In the genomic region with DNA sequence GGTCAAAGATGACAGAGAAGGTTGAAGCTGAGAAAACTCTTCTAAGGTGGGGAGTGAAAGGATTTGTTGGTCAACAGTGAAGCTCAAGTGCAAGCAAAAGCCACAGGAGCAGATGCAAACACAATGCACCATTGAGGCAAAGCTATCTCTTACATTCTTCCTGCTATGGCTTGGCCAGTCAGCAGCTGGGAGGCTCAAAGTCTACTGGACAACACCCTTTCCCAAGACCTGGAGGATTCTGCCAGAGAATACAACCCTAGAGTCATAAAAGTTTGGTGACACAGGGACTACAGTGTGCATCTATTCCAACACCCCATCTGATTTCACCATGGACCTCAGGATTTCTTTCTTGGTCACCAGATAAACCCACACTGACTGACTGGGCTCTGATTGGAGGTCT, we compare ENCODE assay signal across 25 cellular contexts.
"Had no signal": no experiment of that assay in that cellular context is flagged by ENCODE, and none has a peak within 500 bp of the region (broad histone marks: within the 10 kb centered on the region; RNA-seq: fewer than 3 reads in every experiment).

No MANE protein-coding gene starts in this region.

- H3K27me3 ChIP-seq: brain microvascular endothelial cell, esophagus squamous epithelium had no signal

- H3K36me3 ChIP-seq: brain microvascular endothelial cell, esophagus squamous epithelium had no signal

- H3K27ac ChIP-seq: brain microvascular endothelial cell, esophagus squamous epithelium, VCaP had no signal

- H3K4me3 ChIP-seq: esophagus squamous epithelium had no signal

- H3K9me3 ChIP-seq: esophagus squamous epithelium had no signal

- DNase-seq: activated CD4-positive, alpha-beta T cell treated with anti-CD3 and anti-CD28 coated beads for 1 hour; activated CD4-positive, alpha-beta T cell treated with anti-CD3 and anti-CD28 coated beads for 4 hours; activated CD4-positive, alpha-beta T cell treated with anti-CD3 and anti-CD28 coated beads, Interleukin-2, amount 50 U/mL, for 1 hour; activated CD4-positive, alpha-beta T cell treated with anti-CD3 and anti-CD28 coated beads, Interleukin-2, amount 50 U/mL, for 48 hours; activated CD8-positive, alpha-beta memory T cell treated with anti-CD3 and anti-CD28 coated beads for 24 hours; activated CD8-positive, alpha-beta T cell treated with anti-CD3 and anti-CD28 coated beads for 36 hours; activated effector memory CD4-positive, alpha-beta T cell treated with Interleukin-2 at 50 U/mL for 16 hours; activated gamma-delta T cell treated with Interleukin-2 at 50 U/mL for 16 hours; activated naive CD4-positive, alpha-beta T cell treated with anti-CD3 and anti-CD28 coated beads, Interleukin-2, amount 50 U/mL, for 16 hours; activated naive CD4-positive, alpha-beta T cell treated with Interleukin-2 at 50 U/mL for 16 hours; activated T-cell treated with anti-CD3 and anti-CD28 coated beads, Interleukin-2, amount 50 U/mL, for 4 hours; amniotic stem cell; anterior cingulate cortex; brain microvascular endothelial cell; cortex of kidney; dermis blood vessel endothelial cell; effector CD4-positive, alpha-beta T cell; effector memory CD8-positive, alpha-beta T cell; erythroblast; esophagus squamous epithelium; head of caudate nucleus; T-helper 2 cell had no signal

- ATAC-seq: activated CD8-positive, alpha-beta T cell treated with anti-CD3 and anti-CD28 coated beads for 36 hours; activated T-cell treated with anti-CD3 and anti-CD28 coated beads, Interleukin-2, amount 50 U/mL, for 4 hours; activated T-helper 17 cell treated with anti-CD3 and anti-CD28 coated beads, Interleukin-2, amount 50 U/mL, for 72 hours; effector memory CD8-positive, alpha-beta T cell; WTC11 had no signal
